30 cellular contexts compared by ENCODE assay signal in the genomic region with DNA sequence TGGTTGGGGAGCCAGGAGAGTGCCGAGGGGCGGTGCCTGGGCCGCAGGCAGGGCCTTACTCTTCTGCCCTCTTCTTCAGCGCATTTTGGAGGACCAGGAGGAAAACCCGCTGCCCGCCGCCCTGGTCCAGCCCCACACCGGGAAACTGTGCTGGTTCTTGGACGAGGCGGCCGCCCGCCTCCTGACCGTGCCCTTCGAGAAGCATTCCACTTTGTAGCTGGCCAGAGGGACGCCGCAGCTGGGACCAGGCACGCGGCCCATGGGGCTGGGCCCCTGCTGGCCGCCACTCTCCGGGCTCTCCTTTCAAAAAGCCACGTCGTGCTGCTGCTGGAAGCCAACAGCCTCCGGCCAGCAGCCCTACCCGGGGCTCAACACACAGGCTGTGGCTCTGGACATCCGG.
"Had no signal": no experiment of that assay in that cellular context is flagged by ENCODE, and none has a peak within 500 bp of the region (broad histone marks: within the 10 kb centered on the region; RNA-seq: fewer than 3 reads in every experiment).

No MANE protein-coding gene starts in this region.

- DNase-seq: activated B cell treated with CpG ODN at 0.5 μM for 24 hours; activated CD4-positive, alpha-beta memory T cell treated with anti-CD3 and anti-CD28 coated beads, Interleukin-2, amount 10 ng/mL, durations not matched to agents 7 days and 5 days; activated CD4-positive, alpha-beta T cell treated with anti-CD3 and anti-CD28 coated beads for 1 hour; activated CD4-positive, alpha-beta T cell treated with anti-CD3 and anti-CD28 coated beads, Interleukin-2, amount 10 ng/mL, durations not matched to agents 7 days and 5 days; activated gamma-delta T cell; activated naive CD4-positive, alpha-beta T cell treated with anti-CD3 and anti-CD28 coated beads, Interleukin-2, amount 10 ng/mL, durations not matched to agents 7 days and 5 days; activated naive CD8-positive, alpha-beta T cell treated with anti-CD3 and anti-CD28 coated beads, Interleukin-2, amount 10 ng/mL, durations not matched to agents 7 days and 5 days; activated T-cell treated with anti-CD3 and anti-CD28 coated beads for 4 hours; activated T-cell treated with anti-CD3 and anti-CD28 coated beads, Interleukin-2, amount 50 U/mL, for 48 hours; aorta; caudate nucleus; Karpas-422; MM.1S; NCI-H1105; NCI-H1436; NCI-H1694 treated with DMSO at 0.1 percent for 48 hours; NCI-H2029 treated with DMSO at 0.1 percent for 48 hours; NCI-H345; NCI-H510A; NCI-H526 treated with DMSO at 0.1 percent for 48 hours; NCI-H82; NK-92 treated with Interleukin-12 subunit alpha and Interleukin-12 subunit beta, amount 100 ng/mL, for 24 hours; Peyer's patch; SHP77 had no signal

- H3K9me3 Mint-ChIP-seq: activated B cell treated with CpG ODN at 0.5 μM for 24 hours; activated T-helper 17 cell treated with anti-CD3 and anti-CD28 coated beads, Interleukin-2, amount 50 U/mL, for 72 hours had no signal

- FAIRE-seq: TTC549 had no signal

- H3K4me3 ChIP-seq: breast epithelium, Peyer's patch, SJSA1 had no signal

- H3K36me3 ChIP-seq: breast epithelium had no signal

- H3K4me3 Mint-ChIP-seq: activated B cell treated with CpG ODN at 0.5 μM for 24 hours; activated CD4-positive, alpha-beta memory T cell treated with anti-CD3 and anti-CD28 coated beads, Interleukin-2, amount 10 ng/mL, durations not matched to agents 7 days and 5 days; activated CD4-positive, alpha-beta T cell treated with anti-CD3 and anti-CD28 coated beads, Interleukin-2, amount 10 ng/mL, durations not matched to agents 7 days and 5 days; activated naive CD4-positive, alpha-beta T cell treated with anti-CD3 and anti-CD28 coated beads, Interleukin-2, amount 10 ng/mL, durations not matched to agents 7 days and 5 days; activated naive CD8-positive, alpha-beta T cell treated with anti-CD3 and anti-CD28 coated beads, Interleukin-2, amount 10 ng/mL, durations not matched to agents 7 days and 5 days; activated T-helper 17 cell treated with anti-CD3 and anti-CD28 coated beads, Interleukin-2, amount 50 U/mL, for 72 hours; T-helper 1 cell treated with Interleukin-12 subunit alpha and Interleukin-12 subunit beta and Interleukin-4 antibody, amounts not matched to agents 30 μg/mL and 1 μg/mL, for 36 hours had no signal

- H3K27me3 Mint-ChIP-seq: activated B cell treated with CpG ODN at 0.5 μM for 24 hours; activated CD4-positive, alpha-beta memory T cell treated with anti-CD3 and anti-CD28 coated beads, Interleukin-2, amount 10 ng/mL, durations not matched to agents 7 days and 5 days; activated CD4-positive, alpha-beta T cell treated with anti-CD3 and anti-CD28 coated beads, Interleukin-2, amount 10 ng/mL, durations not matched to agents 7 days and 5 days; activated naive CD8-positive, alpha-beta T cell treated with anti-CD3 and anti-CD28 coated beads, Interleukin-2, amount 10 ng/mL, durations not matched to agents 7 days and 5 days; activated T-helper 17 cell treated with anti-CD3 and anti-CD28 coated beads, Interleukin-2, amount 50 U/mL, for 72 hours had no signal

- H3K27me3 ChIP-seq: Peyer's patch, SJSA1 had no signal

- H3K27ac Mint-ChIP-seq: activated CD4-positive, alpha-beta memory T cell treated with anti-CD3 and anti-CD28 coated beads, Interleukin-2, amount 10 ng/mL, durations not matched to agents 7 days and 5 days; activated naive CD4-positive, alpha-beta T cell treated with anti-CD3 and anti-CD28 coated beads, Interleukin-2, amount 10 ng/mL, durations not matched to agents 7 days and 5 days; activated T-helper 17 cell treated with anti-CD3 and anti-CD28 coated beads, Interleukin-2, amount 50 U/mL, for 72 hours; T-helper 1 cell treated with Interleukin-12 subunit alpha and Interleukin-12 subunit beta and Interleukin-4 antibody, amounts not matched to agents 30 μg/mL and 1 μg/mL, for 36 hours had no signal

- H3K27ac ChIP-seq: breast epithelium, Peyer's patch, SJSA1 had no signal

- H3K4me1 ChIP-seq: breast epithelium, SJSA1 had no signal

- ATAC-seq: activated T-helper 17 cell treated with anti-CD3 and anti-CD28 coated beads, Interleukin-2, amount 50 U/mL, for 72 hours; SK-N-SH treated with all-trans-retinoic acid at 6 μM for 48 hours had no signal
